Comparison of ENCODE assay signal across 1 cellular context in the genomic region with DNA sequence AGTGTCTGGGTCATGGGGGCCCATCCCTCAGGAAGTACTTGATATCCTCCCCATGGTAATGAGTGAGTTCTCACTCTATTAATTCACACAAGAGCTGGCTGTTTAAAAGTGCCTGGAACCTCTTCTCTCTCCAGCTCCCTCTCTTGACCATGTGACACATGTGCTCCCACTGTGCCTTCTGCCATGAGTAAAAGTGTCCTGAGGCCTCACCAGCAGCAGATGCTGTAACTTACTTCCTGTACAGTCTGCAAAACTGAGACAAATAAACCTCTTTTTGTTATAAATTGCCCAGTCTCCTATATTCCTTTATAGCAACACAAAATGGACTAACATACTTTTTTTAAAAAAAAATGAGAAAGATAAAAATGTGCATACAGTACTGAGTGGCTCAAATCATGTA.
TF ChIP-seq lines count a peak whose summit lies in the region.

No MANE protein-coding gene starts in this region.

TF ChIP-seq in HEK293, 187 proteins besides CTCF, POLR2A, EP300 and RAD21 (continued from another document):
- no peak for TF ChIP-seq ATF2 (tag by site-specific recombination; IDR thresholded peaks at IDR 0.05; ENCODE audit: low read depth)
- no peak for TF ChIP-seq ZNF585B (tag by site-specific recombination; IDR thresholded peaks at IDR 0.05)
- peak; percentile 90 for TF ChIP-seq TRIM28 (IDR thresholded peaks at IDR 0.05; ENCODE audit: borderline replicate concordance, low read length)
- TF ChIP-seq PBX3 (CRISPR knock-in tag; IDR thresholded peaks at IDR 0.05) = no peak
- TF ChIP-seq, protein P1, sequence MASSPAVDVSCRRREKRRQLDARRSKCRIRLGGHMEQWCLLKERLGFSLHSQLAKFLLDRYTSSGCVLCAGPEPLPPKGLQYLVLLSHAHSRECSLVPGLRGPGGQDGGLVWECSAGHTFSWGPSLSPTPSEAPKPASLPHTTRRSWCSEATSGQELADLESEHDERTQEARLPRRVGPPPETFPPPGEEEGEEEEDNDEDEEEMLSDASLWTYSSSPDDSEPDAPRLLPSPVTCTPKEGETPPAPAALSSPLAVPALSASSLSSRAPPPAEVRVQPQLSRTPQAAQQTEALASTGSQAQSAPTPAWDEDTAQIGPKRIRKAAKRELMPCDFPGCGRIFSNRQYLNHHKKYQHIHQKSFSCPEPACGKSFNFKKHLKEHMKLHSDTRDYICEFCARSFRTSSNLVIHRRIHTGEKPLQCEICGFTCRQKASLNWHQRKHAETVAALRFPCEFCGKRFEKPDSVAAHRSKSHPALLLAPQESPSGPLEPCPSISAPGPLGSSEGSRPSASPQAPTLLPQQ (tag by site-specific recombination; IDR thresholded peaks at IDR 0.05) = no peak
- TF ChIP-seq, protein P2, sequence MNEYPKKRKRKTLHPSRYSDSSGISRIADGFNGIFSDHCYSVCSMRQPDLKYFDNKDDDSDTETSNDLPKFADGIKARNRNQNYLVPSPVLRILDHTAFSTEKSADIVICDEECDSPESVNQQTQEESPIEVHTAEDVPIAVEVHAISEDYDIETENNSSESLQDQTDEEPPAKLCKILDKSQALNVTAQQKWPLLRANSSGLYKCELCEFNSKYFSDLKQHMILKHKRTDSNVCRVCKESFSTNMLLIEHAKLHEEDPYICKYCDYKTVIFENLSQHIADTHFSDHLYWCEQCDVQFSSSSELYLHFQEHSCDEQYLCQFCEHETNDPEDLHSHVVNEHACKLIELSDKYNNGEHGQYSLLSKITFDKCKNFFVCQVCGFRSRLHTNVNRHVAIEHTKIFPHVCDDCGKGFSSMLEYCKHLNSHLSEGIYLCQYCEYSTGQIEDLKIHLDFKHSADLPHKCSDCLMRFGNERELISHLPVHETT (tag by site-specific recombination; IDR thresholded peaks at IDR 0.05) = no peak
- TF ChIP-seq ZNF664 (tag by site-specific recombination; IDR thresholded peaks at IDR 0.05) = no peak
- TF ChIP-seq SETDB1 (IDR thresholded peaks at IDR 0.05; ENCODE audit: insufficient read length, low read length) = peak; percentile 85
- TF ChIP-seq WT1 (tag by site-specific recombination; IDR thresholded peaks at IDR 0.05) = peak; percentile 41; the same call in 1 of the 2 replicates
- no peak for TF ChIP-seq ZNF549 (tag by site-specific recombination; IDR thresholded peaks at IDR 0.05)
- TF ChIP-seq HOXC10 (CRISPR knock-in tag; IDR thresholded peaks at IDR 0.05) = no peak
- TF ChIP-seq ZNF18 (tag by site-specific recombination; IDR thresholded peaks at IDR 0.05) = peak; percentile 51; the same call in 1 of the 2 replicates
- TF ChIP-seq ZNF654 (tag by site-specific recombination; IDR thresholded peaks at IDR 0.05; ENCODE audit: low read depth) = no peak
- TF ChIP-seq ZNF169 (tag by site-specific recombination; IDR thresholded peaks at IDR 0.05) = no peak
- TF ChIP-seq, protein P3, sequence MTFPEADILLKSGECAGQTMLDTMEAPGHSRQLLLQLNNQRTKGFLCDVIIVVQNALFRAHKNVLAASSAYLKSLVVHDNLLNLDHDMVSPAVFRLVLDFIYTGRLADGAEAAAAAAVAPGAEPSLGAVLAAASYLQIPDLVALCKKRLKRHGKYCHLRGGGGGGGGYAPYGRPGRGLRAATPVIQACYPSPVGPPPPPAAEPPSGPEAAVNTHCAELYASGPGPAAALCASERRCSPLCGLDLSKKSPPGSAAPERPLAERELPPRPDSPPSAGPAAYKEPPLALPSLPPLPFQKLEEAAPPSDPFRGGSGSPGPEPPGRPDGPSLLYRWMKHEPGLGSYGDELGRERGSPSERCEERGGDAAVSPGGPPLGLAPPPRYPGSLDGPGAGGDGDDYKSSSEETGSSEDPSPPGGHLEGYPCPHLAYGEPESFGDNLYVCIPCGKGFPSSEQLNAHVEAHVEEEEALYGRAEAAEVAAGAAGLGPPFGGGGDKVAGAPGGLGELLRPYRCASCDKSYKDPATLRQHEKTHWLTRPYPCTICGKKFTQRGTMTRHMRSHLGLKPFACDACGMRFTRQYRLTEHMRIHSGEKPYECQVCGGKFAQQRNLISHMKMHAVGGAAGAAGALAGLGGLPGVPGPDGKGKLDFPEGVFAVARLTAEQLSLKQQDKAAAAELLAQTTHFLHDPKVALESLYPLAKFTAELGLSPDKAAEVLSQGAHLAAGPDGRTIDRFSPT (tag by site-specific recombination; IDR thresholded peaks at IDR 0.05) = no peak
- no peak for TF ChIP-seq ZNF239 (tag by site-specific recombination; IDR thresholded peaks at IDR 0.05)
- TF ChIP-seq, protein P4, sequence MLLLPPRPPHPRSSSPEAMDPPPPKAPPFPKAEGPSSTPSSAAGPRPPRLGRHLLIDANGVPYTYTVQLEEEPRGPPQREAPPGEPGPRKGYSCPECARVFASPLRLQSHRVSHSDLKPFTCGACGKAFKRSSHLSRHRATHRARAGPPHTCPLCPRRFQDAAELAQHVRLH (tag by site-specific recombination; IDR thresholded peaks at IDR 0.05) = no peak
- no peak for TF ChIP-seq ZNF354C (tag by site-specific recombination; IDR thresholded peaks at IDR 0.05; ENCODE audit: borderline replicate concordance, low read depth)
- no peak for TF ChIP-seq BCL11B (tag by site-specific recombination; IDR thresholded peaks at IDR 0.05; ENCODE audit: low read depth)
- TF ChIP-seq YY1 (tag by site-specific recombination; IDR thresholded peaks at IDR 0.05) = no peak
